ENCODE assay signal across 8 cellular contexts in the genomic region with DNA sequence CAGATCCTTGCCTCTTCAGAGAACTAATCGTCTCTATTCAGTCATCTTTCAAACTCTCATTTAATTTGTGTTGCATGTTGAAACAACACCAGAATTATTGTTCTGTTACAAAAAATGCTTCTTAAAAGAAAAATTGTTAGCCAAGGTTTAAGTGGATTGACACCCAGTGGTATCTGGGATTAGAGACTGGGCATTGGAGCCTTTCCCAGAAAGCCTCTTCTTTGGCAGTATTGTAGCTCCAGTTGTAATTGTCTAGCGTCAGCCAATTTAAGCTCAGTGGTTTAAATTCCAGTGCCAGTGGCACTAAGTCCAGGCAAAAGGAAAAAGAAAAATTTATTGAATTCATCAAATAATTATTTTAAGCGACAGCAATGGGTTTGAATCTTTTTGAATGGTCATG. TPM values are rescaled to one million over a fixed set of nuclear protein-coding genes. Genes with fewer than 3 reads are reported as not detected.
DNase-seq lines count a peak whose midpoint lies in the region; TF ChIP-seq lines count a peak whose summit lies in the region.

No MANE protein-coding gene starts in this region.

- intact Hi-C loops in activated T-helper 2 cell treated with anti-CD3 and anti-CD28 coated beads, Interferon-gamma antibody, Interleukin-2, Interleukin-4, amounts not matched to agents 10 μg/mL and 5 μg/mL and 100 μg/mL, durations not matched to agents 14 hours and 24 hours and 36 hours (cut with micrococcal nuclease) = loop anchor here (10.0 kb wide), 1 partner anchor 370 kb away; the partner anchor contains the start of gene HEBP2

- no peaks in the 10 kb centered on the region for H3K27me3 Mint-ChIP-seq in activated T-helper 2 cell treated with anti-CD3 and anti-CD28 coated beads, Interferon-gamma antibody, Interleukin-2, Interleukin-4, amounts not matched to agents 10 μg/mL and 5 μg/mL and 100 μg/mL, durations not matched to agents 14 hours and 24 hours and 36 hours (ENCODE audit: low read depth)

- no peak overlapping the region for H3K27ac ChIP-seq in HEK293 (ENCODE audit: extremely low read depth, low read depth, low read length)
- H3K27ac ChIP-seq in smooth muscle cell (ENCODE audit: low read depth) = peak overlapping the region; percentile 98

- 68% methylated on average over 3 of the region's 3 CpGs for WGBS in smooth muscle cell (ENCODE audit: low lambda C conversion rate)

- H3K27ac Mint-ChIP-seq in activated T-helper 2 cell treated with anti-CD3 and anti-CD28 coated beads, Interferon-gamma antibody, Interleukin-2, Interleukin-4, amounts not matched to agents 10 μg/mL and 5 μg/mL and 100 μg/mL, durations not matched to agents 14 hours and 24 hours and 36 hours = peak overlapping the region; percentile 99

- H4K20me1 ChIP-seq in smooth muscle cell (ENCODE audit: low read depth) = no peaks in the 10 kb centered on the region

- H3K27me3 ChIP-seq in smooth muscle cell (ENCODE audit: low read depth) = no peaks in the 10 kb centered on the region

- H3K4me1 Mint-ChIP-seq in activated T-helper 2 cell treated with anti-CD3 and anti-CD28 coated beads, Interferon-gamma antibody, Interleukin-2, Interleukin-4, amounts not matched to agents 10 μg/mL and 5 μg/mL and 100 μg/mL, durations not matched to agents 14 hours and 24 hours and 36 hours (ENCODE audit: low read depth) = peaks cover 18% of the 10 kb centered on the region

- H3K9me3 ChIP-seq in HEK293 (ENCODE audit: control insufficient read depth, insufficient read depth, low read depth, low read length) = no peaks in the 10 kb centered on the region
- H3K9me3 ChIP-seq in smooth muscle cell (replicated peaks; ENCODE audit: low read depth) = no peaks in the 10 kb centered on the region

- H3K36me3 Mint-ChIP-seq in activated T-helper 2 cell treated with anti-CD3 and anti-CD28 coated beads, Interferon-gamma antibody, Interleukin-2, Interleukin-4, amounts not matched to agents 10 μg/mL and 5 μg/mL and 100 μg/mL, durations not matched to agents 14 hours and 24 hours and 36 hours (ENCODE audit: low read depth) = peaks cover 3% of the 10 kb centered on the region

- H3K4me1 ChIP-seq in HEK293 (ENCODE audit: control insufficient read depth, insufficient read depth, low read length) (no peaks in the 10 kb centered on the region), smooth muscle cell (ENCODE audit: low read depth) (peaks cover 8% of the 10 kb centered on the region)

- DNase-seq in activated T-helper 2 cell treated with anti-CD3 and anti-CD28 coated beads, Interferon-gamma antibody, Interleukin-2, Interleukin-4, amounts not matched to agents 10 μg/mL and 5 μg/mL and 100 μg/mL, durations not matched to agents 14 hours and 24 hours and 36 hours (ENCODE audit: low spot score) = no peak
- DNase-seq in smooth muscle cell (lab: John Stamatoyannopoulos, UW; ENCODE audit: unreplicated experiment) (no peak), SHP77 (lab: John Stamatoyannopoulos, UW) (no peak), NCI-H345 treated with DMSO at 0.1 percent for 48 hours (lab: John Stamatoyannopoulos, UW; ENCODE audit: unreplicated experiment) (no peak), DMS79 treated with DMSO at 0.1 percent for 48 hours (lab: John Stamatoyannopoulos, UW) (no peak), KG1 (lab: John Stamatoyannopoulos, UW) (no peak)

- H3K36me3 ChIP-seq in HEK293 (ENCODE audit: control insufficient read depth in 2 of 2, insufficient read depth in 1 of 2, low read length in 2 of 2) (peaks cover 9 to 12% of the 10 kb centered on the region in 2 experiments; a peak in 2 of 3 replicates), smooth muscle cell (ENCODE audit: low read depth) (no peaks in the 10 kb centered on the region)

- CTCF ChIA-PET in HEK293 (lab: Yijun Ruan, JAX) = interaction anchor here (0.7 kb wide), 1 partner anchor 247 kb away, joined by 3 read pairs; no protein-coding TSS in a partner anchor

- POLR2A ChIA-PET in HEK293 (lab: Yijun Ruan, JAX) = interaction anchor here (2.5 kb wide), 1 partner anchor 82 kb away, joined by 11 read pairs; no protein-coding TSS in a partner anchor

- H2AFZ ChIP-seq in smooth muscle cell (ENCODE audit: low read depth) = peak overlapping the region; percentile 99

- peaks cover 11% of the 10 kb centered on the region for H3K79me2 ChIP-seq in smooth muscle cell (ENCODE audit: low read depth)

- H3K4me3 Mint-ChIP-seq in activated T-helper 2 cell treated with anti-CD3 and anti-CD28 coated beads, Interferon-gamma antibody, Interleukin-2, Interleukin-4, amounts not matched to agents 10 μg/mL and 5 μg/mL and 100 μg/mL, durations not matched to agents 14 hours and 24 hours and 36 hours (ENCODE audit: low read depth) = peak overlapping the region; percentile 97

- H3K9me3 Mint-ChIP-seq in activated T-helper 2 cell treated with anti-CD3 and anti-CD28 coated beads, Interferon-gamma antibody, Interleukin-2, Interleukin-4, amounts not matched to agents 10 μg/mL and 5 μg/mL and 100 μg/mL, durations not matched to agents 14 hours and 24 hours and 36 hours = no peaks in the 10 kb centered on the region

- TF ChIP-seq CTCF in HEK293 (tag by site-specific recombination; IDR thresholded peaks at IDR 0.05) (no peak), smooth muscle cell (IDR thresholded peaks at IDR 0.05; ENCODE audit: borderline replicate concordance, insufficient read depth, poor library complexity, severe bottlenecking) (no peak)

- peak overlapping the region; percentile 94 for H3K4me2 ChIP-seq in smooth muscle cell

- H3K9ac ChIP-seq in smooth muscle cell (ENCODE audit: low read depth) = peak overlapping the region; percentile 98

- H3K4me3 ChIP-seq in HEK293 (ENCODE audit: low read depth, low read length) (peak overlapping the region; percentile 87), iPS-11a (ENCODE audit: low read depth, low read length) (peak overlapping the region; percentile 70), smooth muscle cell (peak overlapping the region; percentile 98)

- H3F3A ChIP-seq in smooth muscle cell (ENCODE audit: low read depth) = no peaks in the 10 kb centered on the region

TF ChIP-seq in HEK293, 187 proteins besides CTCF, POLR2A, EP300 and RAD21:
- no peak for TF ChIP-seq SP2 (tag by site-specific recombination; IDR thresholded peaks at IDR 0.05)
- TF ChIP-seq ZNF19 (tag by site-specific recombination; IDR thresholded peaks at IDR 0.05; ENCODE audit: low read depth) = no peak
- no peak for TF ChIP-seq AEBP2 (tag by site-specific recombination; IDR thresholded peaks at IDR 0.05; ENCODE audit: borderline replicate concordance)
- TF ChIP-seq ZNF555 (tag by site-specific recombination; conservative IDR thresholded peaks at IDR 0.05) = no peak
- no peak for TF ChIP-seq ZNF544 (tag by site-specific recombination; IDR thresholded peaks at IDR 0.05)
- TF ChIP-seq BCL6B (tag by site-specific recombination; IDR thresholded peaks at IDR 0.05) = no peak

RNA-seq across cellular contexts. Expression of gene CCDC28A, which starts 0.8 kb away (rescaled TPM):
- 18.2 and 19.2 TPM in 2 replicates for total RNA-seq in activated T-helper 2 cell treated with anti-CD3 and anti-CD28 coated beads, Interferon-gamma antibody, Interleukin-2, Interleukin-4, amounts not matched to agents 10 μg/mL and 5 μg/mL and 100 μg/mL, durations not matched to agents 14 hours and 24 hours and 36 hours
- total RNA-seq in smooth muscle cell = 9.5 and 13.9 TPM in 2 replicates
- polyA plus RNA-seq in smooth muscle cell = 12.3 and 13.2 TPM in 2 replicates

RNA-seq across cellular contexts. Expression of gene ECT2L, which starts 21.5 kb away (rescaled TPM):
- not detected in 2 replicates for total RNA-seq in activated T-helper 2 cell treated with anti-CD3 and anti-CD28 coated beads, Interferon-gamma antibody, Interleukin-2, Interleukin-4, amounts not matched to agents 10 μg/mL and 5 μg/mL and 100 μg/mL, durations not matched to agents 14 hours and 24 hours and 36 hours
- not detected in 2 replicates for total RNA-seq in smooth muscle cell
- 0.07 and 0.14 TPM in 2 replicates for polyA plus RNA-seq in smooth muscle cell
